In the genomic region with DNA sequence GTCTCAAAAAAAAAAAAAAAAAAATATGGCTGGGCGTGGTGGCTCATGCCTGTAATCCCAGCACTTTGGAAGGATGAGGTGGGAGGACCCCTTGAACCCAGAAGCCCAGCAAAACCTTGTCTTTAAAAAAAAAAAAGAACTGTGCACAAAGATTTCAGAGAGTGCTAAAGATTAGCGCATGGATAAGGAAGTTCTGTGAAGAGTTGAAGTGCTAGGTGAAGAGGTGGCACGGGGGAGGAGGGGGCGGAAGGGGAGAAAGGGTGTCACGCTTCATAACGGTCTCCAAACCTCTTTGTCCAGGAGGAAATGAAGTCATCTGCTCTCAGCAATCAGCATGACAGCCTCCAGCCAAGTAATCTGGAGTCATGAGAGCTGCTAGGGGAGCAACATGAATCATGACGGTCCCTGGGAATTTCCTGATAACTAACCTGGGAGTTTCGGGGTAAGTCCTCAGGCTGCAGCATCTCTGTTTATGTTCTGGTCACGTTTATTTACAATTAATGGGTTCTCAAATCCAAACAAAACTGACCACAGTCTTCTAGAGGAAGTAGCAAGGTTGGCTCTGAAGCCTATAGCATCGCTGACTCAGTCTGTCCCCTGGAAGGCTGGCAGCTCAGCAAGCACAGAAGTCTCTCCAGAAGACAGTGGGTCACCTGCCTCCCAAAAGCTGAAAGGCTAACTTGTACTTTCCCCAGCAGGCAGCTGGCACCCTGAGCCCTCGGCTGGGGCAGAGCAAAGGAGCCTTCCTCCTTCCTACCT, we compare ENCODE assay signal across 1 cellular context.
TF ChIP-seq lines count a peak whose summit lies in the region.

No MANE protein-coding gene starts in this region.

TF ChIP-seq in K562, 482 proteins besides CTCF, POLR2A, EP300 and RAD21 (continued from another document and continues in another):
- TF ChIP-seq FOXK1 (CRISPR knock-in tag; IDR thresholded peaks at IDR 0.05; ENCODE audit: borderline replicate concordance) (no peak), EZH2 (IDR thresholded peaks at IDR 0.05; ENCODE audit: borderline replicate concordance, low read depth, low read length) (no peak), TOE1 (IDR thresholded peaks at IDR 0.05; ENCODE audit: borderline replicate concordance) (peak; percentile 74; the same call in 1 of the 2 replicates), TOE1 (CRISPR knock-in tag; IDR thresholded peaks at IDR 0.05; ENCODE audit: borderline replicate concordance, low read depth) (no peak), STAG1 (CRISPR knock-in tag; IDR thresholded peaks at IDR 0.05; ENCODE audit: borderline replicate concordance) (no peak), BRF1 (IDR thresholded peaks at IDR 0.05; ENCODE audit: borderline replicate concordance, extremely low read depth, insufficient read length) (no peak), ZNF589 (CRISPR knock-in tag; IDR thresholded peaks at IDR 0.05; ENCODE audit: low read depth) (0 out of 2 replicates have a peak, but pooled peaks have one; percentile 62), PKNOX1 (IDR thresholded peaks at IDR 0.05) (peak; percentile 92), IRF1 (CRISPR knock-in tag; IDR thresholded peaks at IDR 0.05; ENCODE audit: borderline replicate concordance) (no peak), ZC3H4 (CRISPR knock-in tag; IDR thresholded peaks at IDR 0.05; ENCODE audit: borderline replicate concordance) (no peak), STAT5A (IDR thresholded peaks at IDR 0.05; ENCODE audit: borderline replicate concordance, low read length) (no peak), WHSC1 (IDR thresholded peaks at IDR 0.05; ENCODE audit: low read length) (no peak), TCF7L2 (IDR thresholded peaks at IDR 0.05; ENCODE audit: low read depth, low read length) (no peak), ZNF79 (CRISPR knock-in tag; IDR thresholded peaks at IDR 0.05; ENCODE audit: low read depth) (no peak), MYBL2 (IDR thresholded peaks at IDR 0.05; ENCODE audit: low read depth) (peak; percentile 56; the same call in 1 of the 2 replicates), MYBL2 (CRISPR knock-in tag; IDR thresholded peaks at IDR 0.05; ENCODE audit: borderline replicate concordance) (no peak), DLX4 (CRISPR knock-in tag; IDR thresholded peaks at IDR 0.05) (no peak), PCBP2 (IDR thresholded peaks at IDR 0.05; ENCODE audit: low read depth, low read length, poor library complexity, severe bottlenecking) (no peak), POLR2AphosphoS2 (IDR thresholded peaks at IDR 0.05; ENCODE audit: low read length) (no peak), KLF6 (CRISPR knock-in tag; IDR thresholded peaks at IDR 0.05; ENCODE audit: borderline replicate concordance) (no peak), ELK1 (CRISPR knock-in tag; IDR thresholded peaks at IDR 0.05) (no peak), ZNF764 (CRISPR knock-in tag; IDR thresholded peaks at IDR 0.05; ENCODE audit: low read depth) (no peak), ZNF3 (CRISPR knock-in tag; IDR thresholded peaks at IDR 0.05) (no peak), ZBTB1 (CRISPR knock-in tag; IDR thresholded peaks at IDR 0.05; ENCODE audit: borderline replicate concordance, low read depth) (no peak), ZNF778 (CRISPR knock-in tag; IDR thresholded peaks at IDR 0.05) (no peak), ZSCAN29 (IDR thresholded peaks at IDR 0.05) (no peak), ZNF445 (CRISPR knock-in tag; IDR thresholded peaks at IDR 0.05; ENCODE audit: low read depth) (no peak), ZBTB49 (CRISPR knock-in tag; IDR thresholded peaks at IDR 0.05; ENCODE audit: borderline replicate concordance) (no peak), NR2C1 (IDR thresholded peaks at IDR 0.05) (no peak), NR2C1 (tag; IDR thresholded peaks at IDR 0.05) (no peak), ZNF644 (tag; IDR thresholded peaks at IDR 0.05; ENCODE audit: low read depth) (no peak), ZNF586 (CRISPR knock-in tag; conservative IDR thresholded peaks at IDR 0.05) (no peak), RBM39 (optimal IDR thresholded peaks at IDR 0.05; ENCODE audit: low read depth, low read length) (no peak), SREBF2 (CRISPR knock-in tag; IDR thresholded peaks at IDR 0.05) (no peak), EHMT2 (IDR thresholded peaks at IDR 0.05) (no peak; the same call in 1 of the 2 replicates), UBTF (IDR thresholded peaks at IDR 0.05; ENCODE audit: borderline replicate concordance in 1 of 2, low read depth in 2 of 2, low read length in 2 of 2) (no peak), L3MBTL2 (IDR thresholded peaks at IDR 0.05) (no peak; the same call in none of the 2 replicates), TFAM (CRISPR knock-in tag; conservative IDR thresholded peaks at IDR 0.05) (no peak), HDAC2 (IDR thresholded peaks at IDR 0.05) (peak; percentile 90; the same call in 1 of the 2 replicates), STAT5B (CRISPR knock-in tag; IDR thresholded peaks at IDR 0.05) (no peak), MBD1 (CRISPR knock-in tag; IDR thresholded peaks at IDR 0.05) (no peak), ZNF217 (CRISPR knock-in tag; IDR thresholded peaks at IDR 0.05) (no peak), SMARCA5 (IDR thresholded peaks at IDR 0.05) (no peak), MAZ (CRISPR knock-in tag; conservative IDR thresholded peaks at IDR 0.05 in 1 of 2, IDR thresholded peaks at IDR 0.05 in 1 of 2) (peak in 1 of 2 experiments; percentile 74; a peak in 2 of 4 replicates), NEUROD1 (IDR thresholded peaks at IDR 0.05; ENCODE audit: borderline replicate concordance, low read depth, low read length, partially characterized antibody) (peak; percentile 70), RFX1 (IDR thresholded peaks at IDR 0.05) (no peak), TGIF2 (CRISPR knock-in tag; IDR thresholded peaks at IDR 0.05) (no peak), SIX5 (IDR thresholded peaks at IDR 0.05; ENCODE audit: borderline replicate concordance in 1 of 2, insufficient read depth in 1 of 2, low read depth in 1 of 2, low read length in 2 of 2) (no peak), ZNF830 (CRISPR knock-in tag; IDR thresholded peaks at IDR 0.05) (no peak), KDM5B (IDR thresholded peaks at IDR 0.05; ENCODE audit: insufficient replicate concordance, low read depth, low read length) (no peak), RFX5 (IDR thresholded peaks at IDR 0.05; ENCODE audit: low read depth, low read length) (no peak), SAFB (IDR thresholded peaks at IDR 0.05; ENCODE audit: borderline replicate concordance, low read depth, low read length) (no peak), PML (IDR thresholded peaks at IDR 0.05; ENCODE audit: low read length) (no peak)
- TF ChIP-seq, protein P1, sequence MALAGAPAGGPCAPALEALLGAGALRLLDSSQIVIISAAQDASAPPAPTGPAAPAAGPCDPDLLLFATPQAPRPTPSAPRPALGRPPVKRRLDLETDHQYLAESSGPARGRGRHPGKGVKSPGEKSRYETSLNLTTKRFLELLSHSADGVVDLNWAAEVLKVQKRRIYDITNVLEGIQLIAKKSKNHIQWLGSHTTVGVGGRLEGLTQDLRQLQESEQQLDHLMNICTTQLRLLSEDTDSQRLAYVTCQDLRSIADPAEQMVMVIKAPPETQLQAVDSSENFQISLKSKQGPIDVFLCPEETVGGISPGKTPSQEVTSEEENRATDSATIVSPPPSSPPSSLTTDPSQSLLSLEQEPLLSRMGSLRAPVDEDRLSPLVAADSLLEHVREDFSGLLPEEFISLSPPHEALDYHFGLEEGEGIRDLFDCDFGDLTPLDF (CRISPR knock-in tag; IDR thresholded peaks at IDR 0.05), result no peak
- TF ChIP-seq, protein P2, sequence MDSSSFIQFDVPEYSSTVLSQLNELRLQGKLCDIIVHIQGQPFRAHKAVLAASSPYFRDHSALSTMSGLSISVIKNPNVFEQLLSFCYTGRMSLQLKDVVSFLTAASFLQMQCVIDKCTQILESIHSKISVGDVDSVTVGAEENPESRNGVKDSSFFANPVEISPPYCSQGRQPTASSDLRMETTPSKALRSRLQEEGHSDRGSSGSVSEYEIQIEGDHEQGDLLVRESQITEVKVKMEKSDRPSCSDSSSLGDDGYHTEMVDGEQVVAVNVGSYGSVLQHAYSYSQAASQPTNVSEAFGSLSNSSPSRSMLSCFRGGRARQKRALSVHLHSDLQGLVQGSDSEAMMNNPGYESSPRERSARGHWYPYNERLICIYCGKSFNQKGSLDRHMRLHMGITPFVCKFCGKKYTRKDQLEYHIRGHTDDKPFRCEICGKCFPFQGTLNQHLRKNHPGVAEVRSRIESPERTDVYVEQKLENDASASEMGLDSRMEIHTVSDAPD (CRISPR knock-in tag; IDR thresholded peaks at IDR 0.05), result no peak
